10 cellular contexts compared by ENCODE assay signal in the genomic region with DNA sequence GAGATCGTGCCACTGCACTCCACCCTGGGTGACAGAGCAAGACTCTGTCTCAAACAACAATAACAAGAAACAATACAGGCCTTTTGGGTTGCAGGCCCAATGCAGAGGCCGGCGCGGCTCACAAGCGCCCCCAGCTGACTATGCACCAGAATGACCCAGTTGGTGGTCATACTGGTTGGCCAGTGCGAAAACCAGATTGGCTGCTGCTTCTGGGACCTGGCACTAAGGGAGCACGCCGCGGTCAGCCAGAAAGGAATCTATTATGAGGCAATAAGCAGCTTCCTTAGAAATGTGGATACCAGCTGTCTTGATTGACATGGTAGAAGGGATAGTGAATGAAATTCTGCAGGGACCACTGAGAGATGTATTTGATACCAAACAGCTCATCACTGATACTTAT. TPM values are rescaled to one million over a fixed set of nuclear protein-coding genes. Genes with fewer than 3 reads are reported as not detected.
DNase-seq lines count a peak whose midpoint lies in the region; ATAC-seq, FAIRE-seq and TF ChIP-seq lines count a peak whose summit lies in the region.
"Had no signal": no experiment of that assay in that cellular context is flagged by ENCODE, and none has a peak within 500 bp of the region (broad histone marks: within the 10 kb centered on the region; RNA-seq: fewer than 3 reads in every experiment).

No MANE protein-coding gene starts in this region.

- intact Hi-C loops in heart right ventricle (cut with DNase I), result no loop called here
- intact Hi-C loops in left cardiac atrium (cut with DNase I), result no loop called here
- intact Hi-C loops in right cardiac atrium (cut with DNase I), result no loop called here

- DNase-seq in heart right ventricle (peak in 1 of 2 donors; percentile 14), left cardiac atrium (no peak), right cardiac atrium (peak; percentile 10 to 47 (median 30)), urothelium cell line (ENCODE audit: low spot score) (peak; percentile 2), NCI-H446 (lab: John Stamatoyannopoulos, UW) (no peak), NOMO-1 (lab: John Stamatoyannopoulos, UW; ENCODE audit: unreplicated experiment in 2 of 2) (no peak)
- DNase-seq: CD4-positive, CD25-positive, alpha-beta regulatory T cell; psoas muscle had no signal

- H3K27me3 ChIP-seq in heart right ventricle (no peaks in the 10 kb centered on the region), right cardiac atrium (ENCODE audit: control insufficient read depth, insufficient read depth) (no peaks in the 10 kb centered on the region)

- FAIRE-seq in urothelium cell line (lab: Jason Lieb, UNC), result no peak

- H3K4me1 ChIP-seq in heart right ventricle (no peaks in the 10 kb centered on the region), right cardiac atrium (ENCODE audit: control insufficient read depth, insufficient read depth, low read length) (no peaks in the 10 kb centered on the region)
- H3K4me1 ChIP-seq: psoas muscle had no signal

- no peak for ATAC-seq in heart right ventricle
- no peak for ATAC-seq in left cardiac atrium
- 0 out of 3 replicates have a peak, but pooled peaks have one; percentile 20 for ATAC-seq in SK-N-SH treated with all-trans-retinoic acid at 6 μM for 48 hours
- ATAC-seq in right cardiac atrium, result no peak
- ATAC-seq in HG02571 (IDR thresholded peaks at IDR 0.05; ENCODE audit: unreplicated experiment), result no peak
- ATAC-seq: psoas muscle had no signal

- H3K4me3 ChIP-seq in heart right ventricle (no peak overlapping the region), right cardiac atrium (ENCODE audit: low read length) (no peak overlapping the region)
- H3K4me3 ChIP-seq: psoas muscle had no signal

- WGBS in heart right ventricle, 2 donors, result 53 to 61% methylated on average over 9 of the region's 9 CpGs
- 62% methylated on average over 9 of the region's 9 CpGs for WGBS in right cardiac atrium

- peak in 7 of 9 donors; percentile 24 to 55 (median 36) for TF ChIP-seq CTCF in heart right ventricle (IDR thresholded peaks at IDR 0.05)

- H3K36me3 ChIP-seq in heart right ventricle, result no peaks in the 10 kb centered on the region

- H3K9me3 ChIP-seq in heart right ventricle, result peaks cover 0 to 13% (median 0%) of the 10 kb centered on the region in 11 donors
- H3K9me3 ChIP-seq in right cardiac atrium (ENCODE audit: control insufficient read depth, low read length), result no peaks in the 10 kb centered on the region
- H3K9me3 ChIP-seq: psoas muscle had no signal

- H3K27ac ChIP-seq in heart right ventricle (no peak overlapping the region), right cardiac atrium (ENCODE audit: low read length) (no peak overlapping the region)
- H3K27ac ChIP-seq: psoas muscle had no signal

TF ChIP-seq in SK-N-SH treated with all-trans-retinoic acid at 6 μM for 48 hours, 23 proteins besides CTCF, POLR2A, EP300 and RAD21:
- TF ChIP-seq SNAI2 (CRISPR knock-in tag; IDR thresholded peaks at IDR 0.05) (no peak), PPARA (CRISPR knock-in tag; IDR thresholded peaks at IDR 0.05; ENCODE audit: borderline replicate concordance) (no peak), ZNF70 (CRISPR knock-in tag; IDR thresholded peaks at IDR 0.05) (no peak), ZFP3 (CRISPR knock-in tag; IDR thresholded peaks at IDR 0.05) (no peak), ZNF8 (CRISPR knock-in tag; IDR thresholded peaks at IDR 0.05) (no peak), TCF4 (CRISPR knock-in tag; IDR thresholded peaks at IDR 0.05; ENCODE audit: borderline replicate concordance) (no peak), ARNTL (CRISPR knock-in tag; IDR thresholded peaks at IDR 0.05; ENCODE audit: borderline replicate concordance, low read depth) (no peak), BACH2 (CRISPR knock-in tag; IDR thresholded peaks at IDR 0.05; ENCODE audit: borderline replicate concordance) (no peak), CSDC2 (CRISPR knock-in tag; IDR thresholded peaks at IDR 0.05) (no peak), ESRRG (CRISPR knock-in tag; IDR thresholded peaks at IDR 0.05) (no peak), ZNF565 (CRISPR knock-in tag; conservative IDR thresholded peaks at IDR 0.05; ENCODE audit: low read depth) (no peak)
- TF ChIP-seq, protein P1, sequence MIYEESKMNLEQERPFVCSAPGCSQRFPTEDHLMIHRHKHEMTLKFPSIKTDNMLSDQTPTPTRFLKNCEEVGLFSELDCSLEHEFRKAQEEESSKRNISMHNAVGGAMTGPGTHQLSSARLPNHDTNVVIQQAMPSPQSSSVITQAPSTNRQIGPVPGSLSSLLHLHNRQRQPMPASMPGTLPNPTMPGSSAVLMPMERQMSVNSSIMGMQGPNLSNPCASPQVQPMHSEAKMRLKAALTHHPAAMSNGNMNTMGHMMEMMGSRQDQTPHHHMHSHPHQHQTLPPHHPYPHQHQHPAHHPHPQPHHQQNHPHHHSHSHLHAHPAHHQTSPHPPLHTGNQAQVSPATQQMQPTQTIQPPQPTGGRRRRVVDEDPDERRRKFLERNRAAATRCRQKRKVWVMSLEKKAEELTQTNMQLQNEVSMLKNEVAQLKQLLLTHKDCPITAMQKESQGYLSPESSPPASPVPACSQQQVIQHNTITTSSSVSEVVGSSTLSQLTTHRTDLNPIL (CRISPR knock-in tag; IDR thresholded peaks at IDR 0.05; ENCODE audit: low read depth), result no peak
- TF ChIP-seq, protein P2, sequence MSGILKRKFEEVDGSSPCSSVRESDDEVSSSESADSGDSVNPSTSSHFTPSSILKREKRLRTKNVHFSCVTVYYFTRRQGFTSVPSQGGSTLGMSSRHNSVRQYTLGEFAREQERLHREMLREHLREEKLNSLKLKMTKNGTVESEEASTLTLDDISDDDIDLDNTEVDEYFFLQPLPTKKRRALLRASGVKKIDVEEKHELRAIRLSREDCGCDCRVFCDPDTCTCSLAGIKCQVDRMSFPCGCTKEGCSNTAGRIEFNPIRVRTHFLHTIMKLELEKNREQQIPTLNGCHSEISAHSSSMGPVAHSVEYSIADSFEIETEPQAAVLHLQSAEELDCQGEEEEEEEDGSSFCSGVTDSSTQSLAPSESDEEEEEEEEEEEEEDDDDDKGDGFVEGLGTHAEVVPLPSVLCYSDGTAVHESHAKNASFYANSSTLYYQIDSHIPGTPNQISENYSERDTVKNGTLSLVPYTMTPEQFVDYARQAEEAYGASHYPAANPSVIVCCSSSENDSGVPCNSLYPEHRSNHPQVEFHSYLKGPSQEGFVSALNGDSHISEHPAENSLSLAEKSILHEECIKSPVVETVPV (CRISPR knock-in tag; IDR thresholded peaks at IDR 0.05), result no peak

RNA-seq across cellular contexts. Expression of a gene that starts 35.0 kb away (rescaled TPM):
- 10 to 100 TPM in 1 of 10 donors, 1 to 10 TPM in 9; 4.2 to 12.9 (median 6.3) TPM for total RNA-seq in heart right ventricle
- polyA plus RNA-seq in heart right ventricle, result under 1 TPM; 0.55 to 0.88 TPM
- 1 to 10 TPM; 4.2 to 7.3 TPM for total RNA-seq in left cardiac atrium
- 1 to 10 TPM; 3.9 to 7.1 (median 6.3) TPM for total RNA-seq in right cardiac atrium
- polyA plus RNA-seq in right cardiac atrium, result 0.72 TPM
- total RNA-seq: CD4-positive, CD25-positive, alpha-beta regulatory T cell had no signal
- polyA plus RNA-seq: CD4-positive, CD25-positive, alpha-beta regulatory T cell had no signal

Comparison
In these comparisons a context has a peak if more than half of its experiments do, and no peak if none do; other contexts are left out.
1. DNase-seq: peak in right cardiac atrium (3 of 3) and urothelium cell line (single experiment); none in left cardiac atrium (single experiment), NCI-H446 (0 of 2) and NOMO-1 (0 of 2).